In the genomic region with DNA sequence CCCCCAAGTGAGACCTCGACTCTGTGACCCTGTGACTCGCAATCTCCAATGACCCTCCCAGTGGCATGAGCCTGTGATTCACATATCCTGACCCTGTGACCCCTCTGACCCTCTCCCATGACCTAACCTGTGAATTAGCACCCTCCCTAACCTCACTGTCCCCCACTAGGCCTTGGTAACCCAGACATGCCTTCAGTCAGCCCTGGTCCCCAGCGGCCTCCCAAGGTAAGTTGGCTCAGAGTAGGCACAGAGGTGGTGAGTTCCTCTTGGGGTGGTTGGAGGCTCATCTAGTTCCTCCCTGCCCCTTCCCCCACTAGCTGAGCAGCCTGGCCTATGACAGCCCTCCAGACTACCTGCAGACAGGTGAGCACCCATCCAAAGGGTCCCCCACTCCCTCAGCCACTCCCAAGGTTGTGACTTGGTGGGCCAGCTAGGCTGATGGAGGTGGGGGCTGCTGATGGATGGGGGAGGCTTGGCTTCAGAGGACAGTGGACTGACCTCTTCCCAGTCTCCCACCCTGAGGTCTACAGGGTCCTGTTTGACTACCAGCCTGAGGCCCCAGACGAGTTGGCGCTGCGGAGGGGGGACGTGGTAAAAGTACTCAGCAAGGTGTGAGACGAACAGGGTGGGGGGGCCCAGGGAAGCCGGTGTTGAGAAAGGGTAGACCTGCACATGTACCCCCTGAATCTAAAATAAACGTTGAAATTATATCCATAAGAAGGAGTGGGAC, we compare ENCODE assay signal across 8 cellular contexts. TPM values are rescaled to one million over a fixed set of nuclear protein-coding genes. Genes with fewer than 3 reads are reported as not detected.
DNase-seq lines count a peak whose midpoint lies in the region; ATAC-seq and TF ChIP-seq lines count a peak whose summit lies in the region.

No MANE protein-coding gene starts in this region.

- H3K27ac Mint-ChIP-seq in CD4-positive, CD25-positive, alpha-beta regulatory T cell: no peak overlapping the region
- H3K27ac Mint-ChIP-seq in dendritic cell treated with granulocyte-macrophage colony-stimulating factor and Interleukin-4, amounts not matched to agents 40 ng/mL and 50 ng/mL, for 4 days: peak overlapping the region; percentile 41
- H3K27ac Mint-ChIP-seq in nephron: no peak overlapping the region

- H3K27me3 Mint-ChIP-seq in CD4-positive, CD25-positive, alpha-beta regulatory T cell: no peaks in the 10 kb centered on the region
- peaks cover 9% of the 10 kb centered on the region for H3K27me3 Mint-ChIP-seq in dendritic cell treated with granulocyte-macrophage colony-stimulating factor and Interleukin-4, amounts not matched to agents 40 ng/mL and 50 ng/mL, for 4 days
- H3K27me3 Mint-ChIP-seq in nephron (ENCODE audit: low read depth): peaks cover 4% of the 10 kb centered on the region

- TF ChIP-seq CTCF in LNCaP clone FGC (IDR thresholded peaks at IDR 0.05; ENCODE audit: control insufficient read depth, extremely low read depth, insufficient read depth) (no peak), nephron (IDR thresholded peaks at IDR 0.05; ENCODE audit: unreplicated experiment in 3 of 3) (no peak)

- H3K9me3 ChIP-seq in CD4-positive, CD25-positive, alpha-beta regulatory T cell (ENCODE audit: control insufficient read depth in 2 of 2, low read length in 2 of 2): no peaks in the 10 kb centered on the region

- peak overlapping the region in 3 of 4 donors; percentile 86 to 96 (median 93) for H3K4me3 Mint-ChIP-seq in CD4-positive, CD25-positive, alpha-beta regulatory T cell
- peak overlapping the region; percentile 92 for H3K4me3 Mint-ChIP-seq in dendritic cell treated with granulocyte-macrophage colony-stimulating factor and Interleukin-4, amounts not matched to agents 40 ng/mL and 50 ng/mL, for 4 days
- H3K4me3 Mint-ChIP-seq in nephron: peak overlapping the region; percentile 92 to 95 (median 93)

- ATAC-seq in CD4-positive, CD25-positive, alpha-beta regulatory T cell (ENCODE audit: low read depth in 2 of 2): no peak
- ATAC-seq in GM18519 (IDR thresholded peaks at IDR 0.05; ENCODE audit: low FRiP score, unreplicated experiment): no peak
- no peak for ATAC-seq in GM18498 (IDR thresholded peaks at IDR 0.05; ENCODE audit: unreplicated experiment)

- peaks cover 8% of the 10 kb centered on the region for H3K36me3 Mint-ChIP-seq in CD4-positive, CD25-positive, alpha-beta regulatory T cell
- peaks cover 39% of the 10 kb centered on the region for H3K36me3 Mint-ChIP-seq in dendritic cell treated with granulocyte-macrophage colony-stimulating factor and Interleukin-4, amounts not matched to agents 40 ng/mL and 50 ng/mL, for 4 days (ENCODE audit: low read depth)
- H3K36me3 Mint-ChIP-seq in nephron (ENCODE audit: low read depth): peaks cover 39% of the 10 kb centered on the region

- H3K4me1 ChIP-seq in CD4-positive, CD25-positive, alpha-beta regulatory T cell (ENCODE audit: control insufficient read depth, insufficient read depth, low read length, poor library complexity, severe bottlenecking): peaks cover 14% of the 10 kb centered on the region

- H3K36me3 ChIP-seq in CD4-positive, CD25-positive, alpha-beta regulatory T cell (ENCODE audit: control insufficient read depth, insufficient read depth, low read length): peaks cover 10% of the 10 kb centered on the region

- intact Hi-C loops in dendritic cell treated with granulocyte-macrophage colony-stimulating factor and Interleukin-4, amounts not matched to agents 40 ng/mL and 50 ng/mL, for 4 days (cut with micrococcal nuclease): loop anchor here (2.0 to 5.0 kb wide), 2 partner anchors 15 to 60 kb away; a partner anchor contains a TSS

- H3K27ac ChIP-seq in CD4-positive, CD25-positive, alpha-beta regulatory T cell (ENCODE audit: insufficient read depth, low read length, poor library complexity, severe bottlenecking): no peak overlapping the region

- H3K4me3 ChIP-seq in CD4-positive, CD25-positive, alpha-beta regulatory T cell (ENCODE audit: low read depth, low read length): peak overlapping the region; percentile 68
- peak overlapping the region; percentile 77 for H3K4me3 ChIP-seq in LNCaP clone FGC (ENCODE audit: low read depth, low read length)

- H3K4me1 Mint-ChIP-seq in CD4-positive, CD25-positive, alpha-beta regulatory T cell: peaks cover 0 to 22% (median 7%) of the 10 kb centered on the region in 4 donors
- peaks cover 44% of the 10 kb centered on the region for H3K4me1 Mint-ChIP-seq in dendritic cell treated with granulocyte-macrophage colony-stimulating factor and Interleukin-4, amounts not matched to agents 40 ng/mL and 50 ng/mL, for 4 days (ENCODE audit: low read depth)
- H3K4me1 Mint-ChIP-seq in nephron: peaks cover 5% of the 10 kb centered on the region

- H3K27me3 ChIP-seq in CD4-positive, CD25-positive, alpha-beta regulatory T cell (ENCODE audit: control insufficient read depth, insufficient read depth, low read length): no peaks in the 10 kb centered on the region

- no peak for DNase-seq in CD4-positive, CD25-positive, alpha-beta regulatory T cell
- DNase-seq in LNCaP clone FGC (ENCODE audit: low read depth) (no peak), cerebellum (ENCODE audit: low spot score) (no peak), COR-L47 (lab: John Stamatoyannopoulos, UW) (no peak)

- H3K9me3 Mint-ChIP-seq in CD4-positive, CD25-positive, alpha-beta regulatory T cell: no peaks in the 10 kb centered on the region
- H3K9me3 Mint-ChIP-seq in dendritic cell treated with granulocyte-macrophage colony-stimulating factor and Interleukin-4, amounts not matched to agents 40 ng/mL and 50 ng/mL, for 4 days: no peaks in the 10 kb centered on the region
- no peaks in the 10 kb centered on the region for H3K9me3 Mint-ChIP-seq in nephron

RNA-seq across cellular contexts. Expression of a gene that starts 1.6 kb away (rescaled TPM):
- 3.2 TPM for total RNA-seq in CD4-positive, CD25-positive, alpha-beta regulatory T cell
- polyA plus RNA-seq in CD4-positive, CD25-positive, alpha-beta regulatory T cell: under 1 TPM; 0.26 to 0.42 (median 0.33) TPM
- 5.4 TPM for total RNA-seq in cerebellum

RNA-seq across cellular contexts. Expression of a gene that starts 15.7 kb away (rescaled TPM):
- total RNA-seq in CD4-positive, CD25-positive, alpha-beta regulatory T cell: 12.7 TPM
- polyA plus RNA-seq in CD4-positive, CD25-positive, alpha-beta regulatory T cell: 10 to 100 TPM in 3 of 4 donors, 1 to 10 TPM in 1; 8.7 to 18.0 (median 12.9) TPM
- total RNA-seq in cerebellum: 5.1 TPM
